In genomic region chr1:6249732-6250689, GRCh38 we compare ENCODE assay signal across 16 cellular contexts. TPM values are rescaled to one million over a fixed set of nuclear protein-coding genes. Genes with fewer than 3 reads are reported as not detected.
A peak's percentile ranks its signal among the peaks of the same experiment; 100 is the strongest.
DNase-seq lines count a peak whose midpoint lies in the region; ATAC-seq, FAIRE-seq and TF ChIP-seq lines count a peak whose summit lies in the region.
"Had no signal": no experiment of that assay in that cellular context is flagged by ENCODE, and none has a peak within 500 bp of the region (broad histone marks: within the 10 kb centered on the region; RNA-seq: fewer than 3 reads in every experiment).

No MANE protein-coding gene starts in this region.

- H3K4me2 ChIP-seq in BLaER1 treated with 17β-estradiol and CSF1 and Interleukin-3, amounts not matched to agents 10 nM and 100 nM = peak overlapping the region; percentile 74 to 97 (median 94)
- peak overlapping the region; percentile 45 to 82 for H3K4me2 ChIP-seq in H1 (ENCODE audit: insufficient read depth in 1 of 2, low read depth in 2 of 2, low read length in 2 of 2)

- no peak overlapping the region for H3K14ac ChIP-seq in H1 (ENCODE audit: insufficient read length)

- H2BK15ac ChIP-seq in H1 (ENCODE audit: low read length) = no peak overlapping the region

- no peak overlapping the region for H3K4ac ChIP-seq in H1 (replicated peaks; ENCODE audit: insufficient read length, low read depth, low read length)

- CTCF ChIA-PET in H1 (lab: Charles Lee; ENCODE audit: partially characterized antibody) (interaction anchor here (0.5 to 19.1 kb wide), 15 partner anchors 8 to 239 kb away, joined by 3 to 353 read pairs (median 5); partner anchors contain the start of genes HES2, RNF207 and RPL22), T-cell (lab: Charles Lee) (no interaction called here)

- peaks cover 13% of the 10 kb centered on the region; the same call in 1 of the 2 replicates for H3K23me2 ChIP-seq in H1 (ENCODE audit: low read depth, low read length)

- peaks cover 5 to 15% (median 10%) of the 10 kb centered on the region in 3 donors for H3K4me1 Mint-ChIP-seq in T-cell

- H3K36me3 ChIP-seq in BLaER1 treated with 17β-estradiol and CSF1 and Interleukin-3, amounts not matched to agents 10 nM and 100 nM = peaks cover 0 to 29% (median 16%) of the 10 kb centered on the region in 11 experiments; a peak in 13 of 22 replicates
- H3K36me3 ChIP-seq in H7 (replicated peaks; ENCODE audit: control insufficient read depth, insufficient read depth, low read length) = no peaks in the 10 kb centered on the region
- H3K36me3 ChIP-seq in H1 (ENCODE audit: control insufficient read depth in 2 of 4, insufficient read depth in 4 of 4, low read length in 3 of 4) = no peaks in the 10 kb centered on the region; a peak in 1 of 8 replicates
- H3K36me3 ChIP-seq in mucosa of descending colon (ENCODE audit: low read depth) = no peaks in the 10 kb centered on the region

- no peak for FAIRE-seq in H1 (lab: Jason Lieb, UNC)
- FAIRE-seq: endometrium, frontal cortex had no signal

- H4K91ac ChIP-seq in H1 (replicated peaks; ENCODE audit: insufficient read length, low read length) = no peak overlapping the region

- TF ChIP-seq POLR2A in H1 (IDR thresholded peaks at IDR 0.05; ENCODE audit: control extremely low read depth in 1 of 2, low read depth in 2 of 2, low read length in 2 of 2) = 0 out of 3 replicates have a peak, but pooled peaks of 1 of the 2 experiments have one; percentile 33

- no peaks in the 10 kb centered on the region for H3K9me3 Mint-ChIP-seq in T-cell

- H3K9me3 ChIP-seq in BLaER1 treated with 17β-estradiol and CSF1 and Interleukin-3, amounts not matched to agents 10 nM and 100 nM (replicated peaks in 1 of 11) = no peaks in the 10 kb centered on the region
- H3K9me3 ChIP-seq in H1 (ENCODE audit: insufficient read depth in 2 of 2, low read depth in 1 of 2, low read length in 1 of 2) = no peaks in the 10 kb centered on the region
- no peaks in the 10 kb centered on the region for H3K9me3 ChIP-seq in mucosa of descending colon
- H3K9me3 ChIP-seq: psoas muscle had no signal

- H2BK120ac ChIP-seq in H1 (replicated peaks; ENCODE audit: low read depth, low read length) = no peak overlapping the region

- peaks cover 28 to 54% (median 39%) of the 10 kb centered on the region in 10 experiments for H3K4me1 ChIP-seq in BLaER1 treated with 17β-estradiol and CSF1 and Interleukin-3, amounts not matched to agents 10 nM and 100 nM
- H3K4me1 ChIP-seq in H1 (replicated peaks in 1 of 4; ENCODE audit: control insufficient read depth in 3 of 4, insufficient read depth in 4 of 4, low read length in 3 of 4) (peaks cover 0 to 20% (median 9%) of the 10 kb centered on the region in 4 experiments; a peak in 5 of 7 replicates), mucosa of descending colon (ENCODE audit: low read depth) (peaks cover 10% of the 10 kb centered on the region)
- H3K4me1 ChIP-seq: psoas muscle had no signal

- H3K23ac ChIP-seq in H1 (ENCODE audit: insufficient read length) = no peak overlapping the region

- H3K18ac ChIP-seq in H1 (ENCODE audit: extremely low read depth, low read length) = no peak overlapping the region; the same call in 1 of the 2 replicates

- H3K27ac ChIP-seq in BLaER1 treated with 17β-estradiol and CSF1 and Interleukin-3, amounts not matched to agents 10 nM and 100 nM = peak overlapping the region in 1 of 11 experiments; percentile 19; a peak in 1 of 22 replicates
- no peak overlapping the region for H3K27ac ChIP-seq in H1 (ENCODE audit: low read depth, low read length)
- H3K27ac ChIP-seq: C4-2B, psoas muscle had no signal

- H4K8ac ChIP-seq in H1 (ENCODE audit: extremely low read depth, insufficient read depth, low read length) = no peak overlapping the region; the same call in 1 of the 2 replicates

- H4K20me1 ChIP-seq in BLaER1 treated with 17β-estradiol and CSF1 and Interleukin-3, amounts not matched to agents 10 nM and 100 nM = peaks cover 0 to 97% (median 92%) of the 10 kb centered on the region in 11 experiments; a peak in 19 of 22 replicates
- H4K20me1 ChIP-seq in H1 (replicated peaks in 1 of 2; ENCODE audit: control insufficient read depth in 1 of 2, insufficient read depth in 2 of 2, low read length in 2 of 2) = peaks cover 9 to 34% of the 10 kb centered on the region in 2 experiments

- H2AFZ ChIP-seq in H1 (ENCODE audit: low read length) = no peak overlapping the region

- ATAC-seq in mucosa of descending colon = peak; percentile 14
- no peak for ATAC-seq in T-cell (replicated peaks in 1 of 4)
- ATAC-seq in GM19467 (IDR thresholded peaks at IDR 0.05; ENCODE audit: unreplicated experiment) = no peak

- TF ChIP-seq EP300 in H1 (IDR thresholded peaks at IDR 0.05; ENCODE audit: borderline replicate concordance in 1 of 2, low read depth in 2 of 2, low read length in 2 of 2) = no peak

- 40% methylated on average over 41 of the region's 72 CpGs; no CpG with 5 or more reads in 1 of the 2 experiments for WGBS in H1 (ENCODE audit: extremely low coverage in 1 of 2, insufficient coverage in 1 of 2, insufficient read length in 1 of 2, insufficient replicate concordance in 2 of 2, low coverage in 1 of 2, low lambda C conversion rate in 2 of 2, missing lambda C conversion rate in 1 of 2), 2 experiments

- no peaks in the 10 kb centered on the region for H3K79me1 ChIP-seq in H1 (ENCODE audit: low read depth, low read length)

- peaks cover 58 to 73% (median 63%) of the 10 kb centered on the region in 11 experiments for H3K27me3 ChIP-seq in BLaER1 treated with 17β-estradiol and CSF1 and Interleukin-3, amounts not matched to agents 10 nM and 100 nM
- H3K27me3 ChIP-seq in H7 (ENCODE audit: control insufficient read depth, insufficient read depth, low read length) (peaks cover 45% of the 10 kb centered on the region), H1 (replicated peaks in 1 of 4; ENCODE audit: control insufficient read depth in 3 of 4, extremely low read depth in 1 of 4, insufficient read depth in 3 of 4, low read length in 3 of 4) (peaks cover 16 to 43% (median 34%) of the 10 kb centered on the region in 4 experiments)

- no peak overlapping the region for H4K5ac ChIP-seq in H1 (ENCODE audit: insufficient read length, low read depth, low read length)

- H3K4me3 ChIP-seq in BLaER1 treated with 17β-estradiol and CSF1 and Interleukin-3, amounts not matched to agents 10 nM and 100 nM = peak overlapping the region; percentile 27 to 64 (median 49); a peak in 19 of 20 replicates
- H3K4me3 ChIP-seq in H7 (ENCODE audit: insufficient read depth, low read depth, low read length) (peak overlapping the region; percentile 14; the same call in 1 of the 2 replicates), H1 (ENCODE audit: extremely low read depth in 1 of 4, insufficient read depth in 2 of 4, low read depth in 3 of 4, low read length in 4 of 4) (peak overlapping the region in 3 of 4 experiments; percentile 14 to 51 (median 15); a peak in 6 of 8 replicates), mucosa of descending colon (no peak overlapping the region)
- H3K4me3 ChIP-seq: psoas muscle had no signal

- POLR2A ChIA-PET in H1 (lab: Charles Lee; ENCODE audit: partially characterized antibody) = interaction anchor here (0.9 to 9.3 kb wide), 5 partner anchors 9 to 96 kb away, joined by 3 to 64 read pairs (median 16); partner anchors contain the start of genes GPR153 and ICMT
- POLR2A ChIA-PET in T-cell (lab: Charles Lee) = no interaction called here

- H2BK5ac ChIP-seq in H1 (ENCODE audit: low read depth, low read length) = no peak overlapping the region

- intact Hi-C loops in mucosa of descending colon (cut with DNase I, micrococcal nuclease) = loop anchor here (5.0 to 10.0 kb wide), 2 partner anchors 87 to 155 kb away; no protein-coding TSS in a partner anchor

- TF ChIP-seq CTCF in H1 (IDR thresholded peaks at IDR 0.05; ENCODE audit: control extremely low read depth in 1 of 3, insufficient read depth in 1 of 3, low read depth in 1 of 3, low read length in 3 of 3) (no peak), mucosa of descending colon (IDR thresholded peaks at IDR 0.05) (no peak)

- no peak overlapping the region for H3K4me3 Mint-ChIP-seq in T-cell

- H3K79me2 ChIP-seq in H1 (ENCODE audit: control insufficient read depth in 1 of 2, insufficient read depth in 2 of 2, low read length in 2 of 2) = no peaks in the 10 kb centered on the region

- H3K9ac ChIP-seq in BLaER1 treated with 17β-estradiol and CSF1 and Interleukin-3, amounts not matched to agents 10 nM and 100 nM = peak overlapping the region in 7 of 11 experiments; percentile 18 to 65 (median 44); a peak in 10 of 22 replicates
- no peak overlapping the region for H3K9ac ChIP-seq in H1 (replicated peaks in 1 of 4; ENCODE audit: extremely low read depth in 1 of 4, low read depth in 3 of 4, low read length in 3 of 4)

- H2AK5ac ChIP-seq in H1 (ENCODE audit: low read depth, low read length) = no peak overlapping the region

- TF ChIP-seq RAD21 in H1 (IDR thresholded peaks at IDR 0.05 in 1 of 2, conservative IDR thresholded peaks at IDR 0.05 in 1 of 2; ENCODE audit: low read depth in 2 of 2, low read length in 2 of 2) = no peak

- no peak overlapping the region for H3K27ac Mint-ChIP-seq in T-cell

- no peak overlapping the region for H2BK20ac ChIP-seq in H1 (ENCODE audit: low read length)

- DNase-seq in H7 (peak; percentile 79), H1 (ENCODE audit: low read depth in 1 of 2, low spot score in 2 of 2) (peak in 1 of 2 experiments; percentile 53), mucosa of descending colon (peak in 1 of 3 donors; percentile 45), epidermal melanocyte (ENCODE audit: insufficient read length, low spot score) (no peak), T-cell (no peak), NCI-H1105 treated with DMSO at 0.1 percent for 48 hours (lab: John Stamatoyannopoulos, UW) (no peak)
- DNase-seq: NCI-H187; SHP77 treated with DMSO at 0.1 percent for 48 hours; stimulated activated CD4-positive, alpha-beta T cell treated with anti-CD3 and anti-CD28 coated beads, Interleukin-15, amount 100 ng/mL, for 24 hours had no signal

- no peak overlapping the region; the same call in 1 of the 2 replicates for H2BK12ac ChIP-seq in H1 (ENCODE audit: low read depth, low read length)

- no peak overlapping the region for H3K56ac ChIP-seq in H1 (replicated peaks; ENCODE audit: insufficient read length, low read depth, low read length)

- peaks cover 21 to 58% of the 10 kb centered on the region in 2 donors for H3K27me3 Mint-ChIP-seq in T-cell

- H3K36me3 Mint-ChIP-seq in T-cell = no peaks in the 10 kb centered on the region

RNA-seq across cellular contexts. Expression of gene HES3, which starts 6.0 kb away (rescaled TPM):
- total RNA-seq in H7 (2014; rRNA removed; shearing (Covaris generic)) = 28.2 and 38.8 TPM in 2 replicates
- 54.3 and 67.9 TPM in 2 replicates for total RNA-seq in H1 (2021; fragmentation: NEBNext Ultra II Directional; extraction: Animal tissue kit (Norgen Biotek cat#: 25700))
- polyA plus RNA-seq in H1 (2011; rRNA removed) = 38.8 and 105 TPM in 2 replicates
- polyA plus RNA-seq in H1 (2011; cell fraction: cytosol; rRNA removed) = 39.6 TPM
- 96.6 TPM for polyA plus RNA-seq in H1 (2011; cell fraction: nucleus; rRNA removed)
- 54.8 to 62.4 TPM (median 58.8 TPM) in 4 replicates for polyA plus RNA-seq in H1 (2012, experiment 1 of 2)
- 66.2 TPM for polyA plus RNA-seq in H1 (2012, experiment 2 of 2)
- polyA plus RNA-seq in H1 (2013, experiment 1 of 2) = 28.3 TPM
- polyA plus RNA-seq in H1 (2013, experiment 2 of 2) = 27.2 TPM
- 4.3 and 6.6 TPM in 2 replicates for polyA minus RNA-seq in H1 (2011; rRNA and poly(A)+ RNA removed)
- 51.3 TPM for polyA minus RNA-seq in H1 (2011; cell fraction: cytosol; rRNA and poly(A)+ RNA removed)
- 55.7 TPM for polyA minus RNA-seq in H1 (2011; cell fraction: nucleus; rRNA and poly(A)+ RNA removed)
- total RNA-seq in mucosa of descending colon (not detected), T-cell (not detected)
- total RNA-seq: frontal cortex, kidney epithelial cell, psoas muscle had no signal
- polyA plus RNA-seq: psoas muscle had no signal

RNA-seq across cellular contexts. Expression of gene GPR153, which starts 10.9 kb away (rescaled TPM):
- 15.6 and 25.2 TPM in 2 replicates for total RNA-seq in H7 (2014; rRNA removed; shearing (Covaris generic))
- total RNA-seq in H1 (2021; fragmentation: NEBNext Ultra II Directional; extraction: Animal tissue kit (Norgen Biotek cat#: 25700)) = 5.7 and 6.1 TPM in 2 replicates
- 8.1 and 15.6 TPM in 2 replicates for polyA plus RNA-seq in H1 (2011; rRNA removed)
- 8.1 TPM for polyA plus RNA-seq in H1 (2011; cell fraction: cytosol; rRNA removed)
- 16.5 TPM for polyA plus RNA-seq in H1 (2011; cell fraction: nucleus; rRNA removed)
- 4.3 to 8.8 TPM (median 7.7 TPM) in 4 replicates for polyA plus RNA-seq in H1 (2012, experiment 1 of 2)
- polyA plus RNA-seq in H1 (2012, experiment 2 of 2) = 6.5 TPM
- polyA plus RNA-seq in H1 (2013, experiment 1 of 2) = 4.3 TPM
- 3.9 TPM for polyA plus RNA-seq in H1 (2013, experiment 2 of 2)
- polyA minus RNA-seq in H1 (2011; rRNA and poly(A)+ RNA removed) = 5.0 and 7.9 TPM in 2 replicates
- polyA minus RNA-seq in H1 (2011; cell fraction: cytosol; rRNA and poly(A)+ RNA removed) = 8.3 TPM
- 9.7 TPM for polyA minus RNA-seq in H1 (2011; cell fraction: nucleus; rRNA and poly(A)+ RNA removed)
- 10 to 100 TPM; 20.2 to 28.3 (median 20.4) TPM for total RNA-seq in mucosa of descending colon
- total RNA-seq in T-cell = 1 to 10 TPM in 1 of 5 donors, under 1 TPM in 4; 0.35 to 2.7 (median 0.72) TPM

RNA-seq across cellular contexts. Expression of gene ICMT, which starts 14.2 kb away (rescaled TPM):
- 195 and 196 TPM in 2 replicates for total RNA-seq in H7 (2014; rRNA removed; shearing (Covaris generic))
- total RNA-seq in H1 (2021; fragmentation: NEBNext Ultra II Directional; extraction: Animal tissue kit (Norgen Biotek cat#: 25700)) = 105 and 106 TPM in 2 replicates
- polyA plus RNA-seq in H1 (2011; rRNA removed) = 67.4 and 68.4 TPM in 2 replicates
- polyA plus RNA-seq in H1 (2011; cell fraction: cytosol; rRNA removed) = 70.0 TPM
- polyA plus RNA-seq in H1 (2011; cell fraction: nucleus; rRNA removed) = 53.5 TPM
- 72.0 to 85.5 TPM (median 82.2 TPM) in 4 replicates for polyA plus RNA-seq in H1 (2012, experiment 1 of 2)
- polyA plus RNA-seq in H1 (2012, experiment 2 of 2) = 66.0 TPM
- polyA plus RNA-seq in H1 (2013, experiment 1 of 2) = 80.2 TPM
- 101 TPM for polyA plus RNA-seq in H1 (2013, experiment 2 of 2)
- polyA minus RNA-seq in H1 (2011; rRNA and poly(A)+ RNA removed) = 101 and 111 TPM in 2 replicates
- polyA minus RNA-seq in H1 (2011; cell fraction: cytosol; rRNA and poly(A)+ RNA removed) = 77.6 TPM
- polyA minus RNA-seq in H1 (2011; cell fraction: nucleus; rRNA and poly(A)+ RNA removed) = 47.2 TPM
- total RNA-seq in mucosa of descending colon (10 to 100 TPM; 50.4 to 72.3 (median 55.8) TPM), T-cell (10 to 100 TPM in 4 of 5 donors, 1 to 10 TPM in 1; 9.6 to 24.0 (median 20.7) TPM)

RNA-seq across cellular contexts. Expression of gene RNF207, which starts 44.1 kb away (rescaled TPM):
- total RNA-seq in H7 (2014; rRNA removed; shearing (Covaris generic)) = 6.8 and 25.3 TPM in 2 replicates
- total RNA-seq in H1 (2021; fragmentation: NEBNext Ultra II Directional; extraction: Animal tissue kit (Norgen Biotek cat#: 25700)) = 3.9 and 4.2 TPM in 2 replicates
- polyA plus RNA-seq in H1 (2011; rRNA removed) = 5.4 and 15.9 TPM in 2 replicates
- 9.2 TPM for polyA plus RNA-seq in H1 (2011; cell fraction: cytosol; rRNA removed)
- polyA plus RNA-seq in H1 (2011; cell fraction: nucleus; rRNA removed) = 47.4 TPM
- polyA plus RNA-seq in H1 (2012, experiment 1 of 2) = 2.6 to 5.0 TPM (median 3.8 TPM) in 4 replicates
- 2.8 TPM for polyA plus RNA-seq in H1 (2012, experiment 2 of 2)
- 4.3 TPM for polyA plus RNA-seq in H1 (2013, experiment 1 of 2)
- 3.0 TPM for polyA plus RNA-seq in H1 (2013, experiment 2 of 2)
- 4.7 and 6.1 TPM in 2 replicates for polyA minus RNA-seq in H1 (2011; rRNA and poly(A)+ RNA removed)
- polyA minus RNA-seq in H1 (2011; cell fraction: cytosol; rRNA and poly(A)+ RNA removed) = 5.7 TPM
- 17.2 TPM for polyA minus RNA-seq in H1 (2011; cell fraction: nucleus; rRNA and poly(A)+ RNA removed)
- total RNA-seq in mucosa of descending colon = 10 to 100 TPM; 35.4 to 63.9 (median 35.9) TPM
- 1 to 10 TPM; 4.7 to 9.7 (median 6.9) TPM for total RNA-seq in T-cell

RNA-seq across cellular contexts. Expression of gene RPL22, which starts 50.6 kb away (rescaled TPM):
- total RNA-seq in H7 (2014; rRNA removed; shearing (Covaris generic)) = 237 and 308 TPM in 2 replicates
- 521 and 545 TPM in 2 replicates for total RNA-seq in H1 (2021; fragmentation: NEBNext Ultra II Directional; extraction: Animal tissue kit (Norgen Biotek cat#: 25700))
- 66.8 and 133 TPM in 2 replicates for polyA plus RNA-seq in H1 (2011; rRNA removed)
- 234 TPM for polyA plus RNA-seq in H1 (2011; cell fraction: cytosol; rRNA removed)
- polyA plus RNA-seq in H1 (2011; cell fraction: nucleus; rRNA removed) = 28.4 TPM
- 870 to 2,565 TPM (median 1,339 TPM) in 4 replicates for polyA plus RNA-seq in H1 (2012, experiment 1 of 2)
- polyA plus RNA-seq in H1 (2012, experiment 2 of 2) = 330 TPM
- polyA plus RNA-seq in H1 (2013, experiment 1 of 2) = 1,194 TPM
- polyA plus RNA-seq in H1 (2013, experiment 2 of 2) = 1,207 TPM
- polyA minus RNA-seq in H1 (2011; rRNA and poly(A)+ RNA removed) = 27.6 and 29.8 TPM in 2 replicates
- polyA minus RNA-seq in H1 (2011; cell fraction: cytosol; rRNA and poly(A)+ RNA removed) = 49.7 TPM
- 47.9 TPM for polyA minus RNA-seq in H1 (2011; cell fraction: nucleus; rRNA and poly(A)+ RNA removed)
- total RNA-seq in mucosa of descending colon (100 to 1,000 TPM; 349 to 387 (median 350) TPM), T-cell (100 to 1,000 TPM; 448 to 621 (median 462) TPM)

Comparison
In these comparisons a context has a peak if more than half of its experiments do, and no peak if none do; other contexts are left out.
1. H3K9ac ChIP-seq: peak in BLaER1 treated with 17β-estradiol and CSF1 and Interleukin-3, amounts not matched to agents 10 nM and 100 nM (7 of 11); none in H1 (0 of 4).
2. RNA of gene HES3, which starts 6.0 kb away (total RNA-seq): 54.3 to 67.9 TPM in H1 and 28.2 to 38.8 TPM in H7; not detected in mucosa of descending colon and not detected in T-cell; every median in the first group is over 10 times any median in the second.